Comparison of ENCODE assay signal across 8 cellular contexts in the genomic region with DNA sequence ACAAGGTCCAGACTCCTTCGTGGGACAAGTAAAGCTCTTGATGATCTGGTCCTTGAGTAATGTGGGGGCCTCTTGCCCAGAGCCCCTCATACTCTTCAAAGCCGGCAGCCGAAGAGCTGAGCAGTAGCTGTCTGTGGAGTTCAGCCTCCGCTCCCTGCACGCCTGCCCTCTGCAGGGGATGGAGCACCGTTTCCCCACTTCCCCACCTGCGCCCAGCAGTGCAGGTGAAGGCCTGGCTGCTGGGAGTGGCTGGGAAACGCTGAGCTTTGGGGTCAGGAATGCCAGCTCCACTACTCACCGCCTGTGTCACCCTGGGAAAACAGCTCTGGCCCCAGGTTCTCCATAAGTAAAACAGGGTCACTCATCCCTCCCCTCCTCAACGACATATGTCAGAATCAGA. TPM values are rescaled to one million over a fixed set of nuclear protein-coding genes. Genes with fewer than 3 reads are reported as not detected.
DNase-seq lines count a peak whose midpoint lies in the region; ATAC-seq, FAIRE-seq and TF ChIP-seq lines count a peak whose summit lies in the region.
"Not testable (repeated sequence)": the region's sequence is repeated elsewhere in the genome, so short reads cannot be mapped to it uniquely, and the experiment has no call there.
"Had no signal": no experiment of that assay in that cellular context is flagged by ENCODE, and none has a peak within 500 bp of the region (broad histone marks: within the 10 kb centered on the region; RNA-seq: fewer than 3 reads in every experiment).

No MANE protein-coding gene starts in this region.

- CTCF ChIA-PET in IMR-90 (lab: Yijun Ruan, JAX): not testable (repeated sequence)
- CTCF ChIA-PET in activated CD4-positive, alpha-beta T cell treated with anti-CD3 and anti-CD28 coated beads for 36 hours (lab: Charles Lee): interaction anchor here (1.3 kb wide), 1 partner anchor 17 kb away, joined by 7 read pairs; no protein-coding TSS in a partner anchor

- not testable (repeated sequence) for H4K20me1 ChIP-seq in IMR-90 (ENCODE audit: insufficient read depth, low read length)

- H3K56ac ChIP-seq in IMR-90 (ENCODE audit: extremely low read depth, insufficient read depth, low read length): not testable (repeated sequence)

- intact Hi-C loops in IMR-90 (cut with micrococcal nuclease): not testable (repeated sequence)
- intact Hi-C loops in activated CD4-positive, alpha-beta T cell treated with anti-CD3 and anti-CD28 coated beads for 36 hours (cut with DNase I, micrococcal nuclease): loop anchor here in 1 of 2 experiments (10.0 kb wide), 1 partner anchor 105 kb away; a partner anchor contains a TSS
- intact Hi-C loops in gastrocnemius medialis (cut with DNase I; ENCODE audit: low total_unique reads): loop anchor here (5.0 kb wide), 1 partner anchor 107 kb away; a partner anchor contains a TSS

- not testable (repeated sequence) for H3K27me3 ChIP-seq in IMR-90 (ENCODE audit: control insufficient read depth, insufficient read depth, low read length); bronchial epithelial cell (ENCODE audit: control insufficient read depth, insufficient read depth, low read length); cardiac muscle cell; gastrocnemius medialis

- H3K27me3 Mint-ChIP-seq in activated CD4-positive, alpha-beta T cell treated with anti-CD3 and anti-CD28 coated beads for 36 hours: not testable (repeated sequence)

- BruUV-seq in IMR-90 (replicated peaks; lab: Mats Ljungman, UMichigan): not testable (repeated sequence)

- FAIRE-seq in bronchial epithelial cell (lab: Jason Lieb, UNC): not testable (repeated sequence)

- not testable (repeated sequence) for H2AK9ac ChIP-seq in IMR-90 (replicated peaks; ENCODE audit: low read depth, low read length, poor library complexity)

- H3K4ac ChIP-seq in IMR-90 (ENCODE audit: low read depth, low read length): not testable (repeated sequence)

- H4K8ac ChIP-seq in IMR-90 (ENCODE audit: low read depth in 2 of 2, low read length in 2 of 2): not testable (repeated sequence)

- not testable (repeated sequence) for H2AK5ac ChIP-seq in IMR-90 (ENCODE audit: low read depth, low read length)

- H2BK5ac ChIP-seq in IMR-90 (ENCODE audit: low read depth, low read length, poor library complexity, severe bottlenecking): not testable (repeated sequence)

- not testable (repeated sequence) for H3K9me3 Mint-ChIP-seq in activated CD4-positive, alpha-beta T cell treated with anti-CD3 and anti-CD28 coated beads for 36 hours (ENCODE audit: low read depth)

- 0 out of 2 replicates have a peak overlapping the region, but pooled peaks have one; percentile 35 for H3K9ac ChIP-seq in IMR-90 (ENCODE audit: low read depth, low read length)

- DNase-seq in IMR-90; activated CD4-positive, alpha-beta T cell treated with anti-CD3 and anti-CD28 coated beads for 36 hours; gastrocnemius medialis: not testable (repeated sequence)
- DNase-seq in bronchial epithelial cell (ENCODE audit: low read depth) (peak; percentile 55), cardiac muscle cell (ENCODE audit: low read depth in 1 of 2, low spot score in 1 of 2) (peak in 1 of 2 donors; percentile 4)

- H3K27ac ChIP-seq in IMR-90 (ENCODE audit: insufficient read depth, low read length); mesodermal cell (ENCODE audit: low read depth, low read length, severe bottlenecking): not testable (repeated sequence)
- H3K27ac ChIP-seq in cardiac muscle cell (peak overlapping the region; percentile 58), gastrocnemius medialis (peak overlapping the region; percentile 88 to 94 (median 88))

- TF ChIP-seq POLR2A in IMR-90 (IDR thresholded peaks at IDR 0.05; ENCODE audit: low read depth, low read length); gastrocnemius medialis (IDR thresholded peaks at IDR 0.05): not testable (repeated sequence)

- H4K5ac ChIP-seq in IMR-90 (ENCODE audit: low read depth, low read length): not testable (repeated sequence)

- not testable (repeated sequence) for H3K23ac ChIP-seq in IMR-90 (ENCODE audit: low read depth, low read length)

- H2BK15ac ChIP-seq in IMR-90 (ENCODE audit: low read depth, low read length): not testable (repeated sequence)

- not testable (repeated sequence) for TF ChIP-seq CTCF in IMR-90 (conservative IDR thresholded peaks at IDR 0.05; ENCODE audit: low read depth, low read length); cardiac muscle cell (IDR thresholded peaks at IDR 0.05; ENCODE audit: low read depth, low read length); gastrocnemius medialis (IDR thresholded peaks at IDR 0.05 in 4 of 5, conservative IDR thresholded peaks at IDR 0.05 in 1 of 5)
- TF ChIP-seq CTCF in bronchial epithelial cell (IDR thresholded peaks at IDR 0.05; ENCODE audit: insufficient read depth, low read length, severe bottlenecking): peak; percentile 37

- POLR2A ChIA-PET in IMR-90 (lab: Charles Lee; ENCODE audit: unreplicated experiment); activated CD4-positive, alpha-beta T cell treated with anti-CD3 and anti-CD28 coated beads for 36 hours (lab: Charles Lee): not testable (repeated sequence)

- TF ChIP-seq RAD21 in IMR-90 (IDR thresholded peaks at IDR 0.05; ENCODE audit: low read length): not testable (repeated sequence)

- not testable (repeated sequence) for H2BK120ac ChIP-seq in IMR-90 (ENCODE audit: low read depth, low read length)

- not testable (repeated sequence) for H3K4me1 Mint-ChIP-seq in activated CD4-positive, alpha-beta T cell treated with anti-CD3 and anti-CD28 coated beads for 36 hours

- peak overlapping the region; percentile 51 for H2AFZ ChIP-seq in IMR-90 (replicated peaks; ENCODE audit: low read length, poor library complexity)

- not testable (repeated sequence) for H3K18ac ChIP-seq in IMR-90 (ENCODE audit: low read depth, low read length)

- H3K4me3 ChIP-seq in IMR-90 (ENCODE audit: insufficient read depth, low read depth, low read length) (peak overlapping the region; percentile 55), bronchial epithelial cell (ENCODE audit: low read depth, low read length) (peak overlapping the region; percentile 42), cardiac muscle cell (peak overlapping the region; percentile 35), mesodermal cell (ENCODE audit: extremely low read depth, insufficient read depth, low read length, poor library complexity, severe bottlenecking) (peak overlapping the region; percentile 34), gastrocnemius medialis (peak overlapping the region; percentile 62 to 82 (median 70))

- H3K36me3 ChIP-seq in IMR-90 (ENCODE audit: control insufficient read depth, insufficient read depth, low read length); bronchial epithelial cell (ENCODE audit: control insufficient read depth, insufficient read depth, low read length); cardiac muscle cell; mesodermal cell (ENCODE audit: control insufficient read depth, insufficient read depth, low read length); gastrocnemius medialis: not testable (repeated sequence)

- dilution Hi-C loops in IMR-90 (cut with HindIII; ENCODE audit: low sequenced_read_pairs, unreplicated experiment): not testable (repeated sequence)

- WGBS in IMR-90 (ENCODE audit: extremely low coverage in 2 of 2, insufficient read length in 1 of 2), 2 experiments: no CpG with 5 or more reads among the region's 10 CpGs
- 34 to 47% methylated on average over 3 to 4 of the region's 10 CpGs for WGBS in mesodermal cell (ENCODE audit: insufficient coverage in 2 of 2), 2 experiments

- H3K79me1 ChIP-seq in IMR-90 (ENCODE audit: low read depth in 1 of 2, low read length in 2 of 2): not testable (repeated sequence)

- peak overlapping the region; percentile 45 for H3K4me2 ChIP-seq in IMR-90 (ENCODE audit: low read depth, low read length)

- not testable (repeated sequence) for H3K9me1 ChIP-seq in IMR-90 (ENCODE audit: insufficient read depth, low read length)

- ATAC-seq in GM19035 (IDR thresholded peaks at IDR 0.05; ENCODE audit: unreplicated experiment) (peak; percentile 4), IMR-90 (ENCODE audit: low read depth) (peak; percentile 11), gastrocnemius medialis (peak; percentile 61 to 68)
- ATAC-seq in activated CD4-positive, alpha-beta T cell treated with anti-CD3 and anti-CD28 coated beads for 36 hours: peak; percentile 1

- H3K27ac Mint-ChIP-seq in activated CD4-positive, alpha-beta T cell treated with anti-CD3 and anti-CD28 coated beads for 36 hours: peak overlapping the region; percentile 72

- H3K14ac ChIP-seq in IMR-90 (replicated peaks; ENCODE audit: low read depth, low read length): not testable (repeated sequence)

- not testable (repeated sequence) for H3K4me1 ChIP-seq in IMR-90 (ENCODE audit: control insufficient read depth, insufficient read depth, low read length); cardiac muscle cell (ENCODE audit: low read depth); mesodermal cell (ENCODE audit: control insufficient read depth, insufficient read depth, low read length, poor library complexity, severe bottlenecking); gastrocnemius medialis

- H4K91ac ChIP-seq in IMR-90 (ENCODE audit: insufficient read depth, low read depth, low read length): not testable (repeated sequence)

- H3K4me3 Mint-ChIP-seq in activated CD4-positive, alpha-beta T cell treated with anti-CD3 and anti-CD28 coated beads for 36 hours: peak overlapping the region; percentile 74

- not testable (repeated sequence) for H2BK20ac ChIP-seq in IMR-90 (ENCODE audit: low read depth, low read length)

- H3K9me3 ChIP-seq in IMR-90 (ENCODE audit: control insufficient read depth, insufficient read depth, low read length); cardiac muscle cell (ENCODE audit: low read depth); mesodermal cell (ENCODE audit: control insufficient read depth, low read length); gastrocnemius medialis: not testable (repeated sequence)

- H3K36me3 Mint-ChIP-seq in activated CD4-positive, alpha-beta T cell treated with anti-CD3 and anti-CD28 coated beads for 36 hours (ENCODE audit: low read depth): not testable (repeated sequence)

- in situ Hi-C loops in IMR-90 (cut with MboI; ENCODE audit: low sequenced_read_pairs) (loop anchor here (25.0 kb wide), 4 partner anchors 102 to 502 kb away; a partner anchor contains a TSS), gastrocnemius medialis (cut with MboI; ENCODE audit: low sequenced_read_pairs in 4 of 4) (loop anchor here (25.0 kb wide), 3 partner anchors 102 to 502 kb away; a partner anchor contains a TSS)

RNA-seq across cellular contexts. Expression of a gene that starts 18.2 kb away (rescaled TPM):
- 27.1 and 32.8 TPM in 2 replicates for total RNA-seq in IMR-90 (2012; rRNA removed)
- 1.5 and 2.2 TPM in 2 replicates for polyA plus RNA-seq in IMR-90 (2012; rRNA removed)
- polyA plus RNA-seq in IMR-90 (2012; cell fraction: cytosol; rRNA removed): 0.19 and 0.25 TPM in 2 replicates
- polyA plus RNA-seq in IMR-90 (2012; cell fraction: nucleus; rRNA removed; ENCODE audit: low replicate concordance): 1.2 and 7.6 TPM in 2 replicates
- total RNA-seq in activated CD4-positive, alpha-beta T cell treated with anti-CD3 and anti-CD28 coated beads for 36 hours: 10 to 100 TPM; 38.5 to 47.2 TPM
- 8.8 and 11.6 TPM in 2 replicates for total RNA-seq in bronchial epithelial cell
- 11.0 and 43.9 TPM in 2 replicates for total RNA-seq in cardiac muscle cell
- 35.6 and 49.1 TPM in 2 replicates for polyA plus RNA-seq in cardiac muscle cell
- 7.8 TPM for polyA plus RNA-seq in mesodermal cell (2013, experiment 1 of 2)
- 8.7 TPM for polyA plus RNA-seq in mesodermal cell (2013, experiment 2 of 2)
- 1 to 10 TPM; 1.2 to 7.3 (median 1.6) TPM for total RNA-seq in gastrocnemius medialis

RNA-seq across cellular contexts. Expression of a gene that starts 24.9 kb away (rescaled TPM):
- 0.28 and 0.36 TPM in 2 replicates for total RNA-seq in IMR-90 (2012; rRNA removed)
- 0.53 and 0.57 TPM in 2 replicates for polyA plus RNA-seq in IMR-90 (2012; rRNA removed)
- polyA plus RNA-seq in IMR-90 (2012; cell fraction: cytosol; rRNA removed): 0.36 TPM in 2 replicates
- 0.88 and 2.4 TPM in 2 replicates for polyA plus RNA-seq in IMR-90 (2012; cell fraction: nucleus; rRNA removed; ENCODE audit: low replicate concordance)
- total RNA-seq in activated CD4-positive, alpha-beta T cell treated with anti-CD3 and anti-CD28 coated beads for 36 hours: 1 to 10 TPM; 8.4 to 10.0 TPM
- 0.26 and 0.79 TPM in 2 replicates for total RNA-seq in bronchial epithelial cell
- 1.5 and 3.5 TPM in 2 replicates for total RNA-seq in cardiac muscle cell
- polyA plus RNA-seq in cardiac muscle cell: 1.8 and 2.2 TPM in 2 replicates
- polyA plus RNA-seq in mesodermal cell (2013, experiment 1 of 2): not detected
- polyA plus RNA-seq in mesodermal cell (2013, experiment 2 of 2): not detected
- total RNA-seq in gastrocnemius medialis: 1 to 10 TPM; 1.1 to 8.2 (median 4.9) TPM
- total RNA-seq: RPMI7951 had no signal

Comparison
In these comparisons a context has a peak if more than half of its experiments do, and no peak if none do; other contexts are left out.
1. ATAC-seq: peak in every context shown above with its lines; median percentile 64 in gastrocnemius medialis; 11 in IMR-90; 4 in GM19035; 1 in activated CD4-positive, alpha-beta T cell treated with anti-CD3 and anti-CD28 coated beads for 36 hours.